ENCODE assay signal across 29 cellular contexts in genomic region chr11:2996976-2997375, GRCh38. TPM values are rescaled to one million over a fixed set of nuclear protein-coding genes. Genes with fewer than 3 reads are reported as not detected.
DNase-seq lines count a peak whose midpoint lies in the region; ATAC-seq and TF ChIP-seq lines count a peak whose summit lies in the region.
"Had no signal": no experiment of that assay in that cellular context is flagged by ENCODE, and none has a peak within 500 bp of the region (broad histone marks: within the 10 kb centered on the region; RNA-seq: fewer than 3 reads in every experiment).

No MANE protein-coding gene starts in this region.

- H3K79me2 ChIP-seq in mesendoderm (ENCODE audit: control insufficient read depth, insufficient read depth, low read length) (no peaks in the 10 kb centered on the region), smooth muscle cell (ENCODE audit: low read depth) (no peaks in the 10 kb centered on the region)

- no peak for DNase-seq in activated naive CD4-positive, alpha-beta T cell treated with anti-CD3 and anti-CD28 coated beads, Interleukin-2, amount 50 U/mL, for 72 hours (ENCODE audit: low spot score in 2 of 2)
- no peak for DNase-seq in activated naive CD4-positive, alpha-beta T cell treated with Interleukin-2 at 50 U/mL for 16 hours
- DNase-seq in WTC11 (ENCODE audit: low spot score) (no peak), mesendoderm (peak; percentile 18), stomach (peak; percentile 50), smooth muscle cell (lab: John Stamatoyannopoulos, UW; ENCODE audit: unreplicated experiment) (no peak)
- DNase-seq in stimulated activated CD4-positive, alpha-beta T cell treated with anti-CD3 and anti-CD28 coated beads, Interleukin-4, amount 100 ng/mL, for 4 hours, result no peak
- no peak for DNase-seq in effector memory CD8-positive, alpha-beta T cell
- DNase-seq: activated CD4-positive, alpha-beta T cell treated with anti-CD3 and anti-CD28 coated beads for 4 hours; activated gamma-delta T cell; CD4-positive, alpha-beta T cell; cerebellar nuclear complex; effector CD4-positive, alpha-beta T cell; HFFc6; hippocampal formation; left colon; mammary epithelial cell; NCI-H2107; NCI-H345; SW 1271; T-helper 9 cell had no signal

- H3K27me3 ChIP-seq in mesendoderm (ENCODE audit: insufficient read depth, low read length, poor library complexity), result no peaks in the 10 kb centered on the region
- no peaks in the 10 kb centered on the region for H3K27me3 ChIP-seq in stomach
- H3K27me3 ChIP-seq in smooth muscle cell (ENCODE audit: low read depth), result no peaks in the 10 kb centered on the region
- H3K27me3 ChIP-seq: adrenal gland, neutrophil, tibial nerve had no signal

- no peak overlapping the region for H3K4me3 Mint-ChIP-seq in WTC11
- H3K4me3 Mint-ChIP-seq in effector memory CD8-positive, alpha-beta T cell, result no peak overlapping the region
- H3K4me3 Mint-ChIP-seq: CD4-positive, alpha-beta T cell; HFFc6; stimulated activated naive CD8-positive, alpha-beta T cell treated with anti-CD3 and anti-CD28 coated beads, Interleukin-15, Interleukin-2, amounts not matched to agents 100 ng/mL and 50 ng/mL, for 24 hours had no signal

- H2BK5ac ChIP-seq in mesendoderm (ENCODE audit: low read length), result no peak overlapping the region

- no peak overlapping the region for H3K18ac ChIP-seq in mesendoderm (ENCODE audit: low read length)

- H2BK120ac ChIP-seq in mesendoderm (ENCODE audit: low read depth, low read length), result no peak overlapping the region

- peaks cover 4 to 14% of the 10 kb centered on the region in 2 donors for H3K36me3 Mint-ChIP-seq in activated naive CD4-positive, alpha-beta T cell treated with anti-CD3 and anti-CD28 coated beads, Interleukin-2, amount 50 U/mL, for 72 hours
- H3K36me3 Mint-ChIP-seq in WTC11, result peaks cover 16% of the 10 kb centered on the region
- peaks cover 30% of the 10 kb centered on the region for H3K36me3 Mint-ChIP-seq in effector memory CD8-positive, alpha-beta T cell (ENCODE audit: insufficient read depth)

- WGBS in mesendoderm (ENCODE audit: extremely low coverage, insufficient coverage, low lambda C conversion rate), result no CpG with 5 or more reads among the region's 6 CpGs
- 41 to 64% (median 53%) methylated on average over 6 of the region's 6 CpGs for WGBS in stomach, 5 donors
- WGBS in smooth muscle cell (ENCODE audit: low lambda C conversion rate), result 91% methylated on average over 6 of the region's 6 CpGs

- H3K27ac Mint-ChIP-seq in activated naive CD4-positive, alpha-beta T cell treated with anti-CD3 and anti-CD28 coated beads, Interleukin-2, amount 50 U/mL, for 72 hours, result peak overlapping the region; percentile 7 to 60
- H3K27ac Mint-ChIP-seq in WTC11, result peak overlapping the region; percentile 78
- no peak overlapping the region for H3K27ac Mint-ChIP-seq in effector memory CD8-positive, alpha-beta T cell
- H3K27ac Mint-ChIP-seq: brain; CD4-positive, alpha-beta T cell; HFFc6; stimulated activated naive CD8-positive, alpha-beta T cell treated with anti-CD3 and anti-CD28 coated beads, Interleukin-15, Interleukin-2, amounts not matched to agents 100 ng/mL and 50 ng/mL, for 24 hours had no signal

- no peak overlapping the region for H3K23ac ChIP-seq in mesendoderm (ENCODE audit: low read length)

- CTCF ChIA-PET in WTC11 (lab: Charles Lee), result interaction anchor here (0.7 to 2.8 kb wide), 3 partner anchors 40 to 96 kb away, joined by 3 to 10 read pairs (median 3); no protein-coding TSS in a partner anchor

- no peak overlapping the region for H2AFZ ChIP-seq in smooth muscle cell (ENCODE audit: low read depth)

- no peak for TF ChIP-seq EP300 in stomach (IDR thresholded peaks at IDR 0.05)

- H3K79me1 ChIP-seq in mesendoderm (ENCODE audit: low read length), result no peaks in the 10 kb centered on the region

- peaks cover 7% of the 10 kb centered on the region for H3K4me1 Mint-ChIP-seq in WTC11
- H3K4me1 Mint-ChIP-seq in effector memory CD8-positive, alpha-beta T cell (ENCODE audit: low read depth in 2 of 2), result peaks cover 6 to 8% of the 10 kb centered on the region in 2 donors

- TF ChIP-seq CTCF in WTC11 (IDR thresholded peaks at IDR 0.05) (no peak), stomach (IDR thresholded peaks at IDR 0.05) (no peak), smooth muscle cell (IDR thresholded peaks at IDR 0.05; ENCODE audit: borderline replicate concordance, insufficient read depth, poor library complexity, severe bottlenecking) (no peak)

- no peak for TF ChIP-seq POLR2A in stomach (IDR thresholded peaks at IDR 0.05)

- POLR2A ChIA-PET in WTC11 (lab: Charles Lee), result interaction anchor here (0.7 kb wide), 1 partner anchor 29 kb away, joined by 4 read pairs; no protein-coding TSS in a partner anchor

- ATAC-seq in activated naive CD4-positive, alpha-beta T cell treated with anti-CD3 and anti-CD28 coated beads, Interleukin-2, amount 50 U/mL, for 72 hours, result no peak
- ATAC-seq in WTC11, result no peak
- no peak for ATAC-seq in effector memory CD8-positive, alpha-beta T cell (replicated peaks)
- ATAC-seq: left colon had no signal

- no peaks in the 10 kb centered on the region; the same call in 1 of the 2 replicates for H3K27me3 Mint-ChIP-seq in WTC11 (ENCODE audit: low read depth)
- no peaks in the 10 kb centered on the region for H3K27me3 Mint-ChIP-seq in effector memory CD8-positive, alpha-beta T cell
- H3K27me3 Mint-ChIP-seq: CD4-positive, alpha-beta T cell; IgD-negative memory B cell; stimulated activated naive CD8-positive, alpha-beta T cell treated with anti-CD3 and anti-CD28 coated beads, Interleukin-15, Interleukin-2, amounts not matched to agents 100 ng/mL and 50 ng/mL, for 24 hours had no signal

- H2BK15ac ChIP-seq in mesendoderm (replicated peaks; ENCODE audit: low read depth), result no peak overlapping the region

- no peaks in the 10 kb centered on the region for H3K9me3 Mint-ChIP-seq in activated naive CD4-positive, alpha-beta T cell treated with anti-CD3 and anti-CD28 coated beads, Interleukin-2, amount 50 U/mL, for 72 hours
- H3K9me3 Mint-ChIP-seq in WTC11, result no peaks in the 10 kb centered on the region
- H3K9me3 Mint-ChIP-seq in effector memory CD8-positive, alpha-beta T cell, result no peaks in the 10 kb centered on the region
- H3K9me3 Mint-ChIP-seq: brain; CD4-positive, alpha-beta T cell; HFFc6; IgD-negative memory B cell; stimulated activated naive CD8-positive, alpha-beta T cell treated with anti-CD3 and anti-CD28 coated beads, Interleukin-15, Interleukin-2, amounts not matched to agents 100 ng/mL and 50 ng/mL, for 24 hours had no signal

- H3K4me3 ChIP-seq in mesendoderm (ENCODE audit: low read length) (no peak overlapping the region), stomach (no peak overlapping the region), smooth muscle cell (no peak overlapping the region)
- H3K4me3 ChIP-seq: adrenal gland, tibial nerve had no signal

- H4K5ac ChIP-seq in mesendoderm (ENCODE audit: low read length), result no peak overlapping the region

- no peak overlapping the region for H4K8ac ChIP-seq in mesendoderm (ENCODE audit: low read depth, low read length)

- no peaks in the 10 kb centered on the region for H3K4me1 ChIP-seq in mesendoderm (ENCODE audit: control insufficient read depth, low read depth, low read length)
- H3K4me1 ChIP-seq in stomach, result peaks cover 45 to 59% (median 52%) of the 10 kb centered on the region in 4 donors
- peaks cover 8% of the 10 kb centered on the region for H3K4me1 ChIP-seq in smooth muscle cell (ENCODE audit: low read depth)

- H2AK5ac ChIP-seq in mesendoderm (ENCODE audit: low read length), result no peak overlapping the region

- H4K20me1 ChIP-seq in smooth muscle cell (ENCODE audit: low read depth), result no peaks in the 10 kb centered on the region

- H3K9ac ChIP-seq in mesendoderm (ENCODE audit: low read length) (no peak overlapping the region), smooth muscle cell (ENCODE audit: low read depth) (no peak overlapping the region)

- H3K4me2 ChIP-seq in mesendoderm (ENCODE audit: low read length) (no peak overlapping the region), smooth muscle cell (no peak overlapping the region)

- no peaks in the 10 kb centered on the region for H3F3A ChIP-seq in smooth muscle cell (ENCODE audit: low read depth)

- H3K9me3 ChIP-seq in stomach (no peaks in the 10 kb centered on the region), smooth muscle cell (replicated peaks; ENCODE audit: low read depth) (no peaks in the 10 kb centered on the region)
- H3K9me3 ChIP-seq: adrenal gland, neutrophil, tibial nerve had no signal

- no peak overlapping the region for H3K4ac ChIP-seq in mesendoderm (ENCODE audit: low read depth, low read length)

- no peak overlapping the region for H3K56ac ChIP-seq in mesendoderm (ENCODE audit: low read length)

- H3K27ac ChIP-seq in mesendoderm (ENCODE audit: low read depth, low read length), result no peak overlapping the region
- peak overlapping the region in 4 of 5 donors; percentile 40 to 80 (median 59) for H3K27ac ChIP-seq in stomach
- no peak overlapping the region for H3K27ac ChIP-seq in smooth muscle cell (ENCODE audit: low read depth)
- H3K27ac ChIP-seq: adrenal gland, epithelial cell of prostate, neutrophil, tibial nerve, VCaP had no signal

- intact Hi-C loops in stomach (cut with DNase I; ENCODE audit: low total_unique reads), result no loop called here

- peaks cover 15% of the 10 kb centered on the region for H3K36me3 ChIP-seq in mesendoderm (ENCODE audit: control insufficient read depth, insufficient read depth, low read length)
- H3K36me3 ChIP-seq in stomach, result peaks cover 2 to 29% (median 23%) of the 10 kb centered on the region in 4 donors
- no peaks in the 10 kb centered on the region for H3K36me3 ChIP-seq in smooth muscle cell (ENCODE audit: low read depth)

TF ChIP-seq in WTC11, 78 proteins besides CTCF, POLR2A, EP300 and RAD21 (continues in another document):
- TF ChIP-seq FOXJ3 (CRISPR knock-in tag; IDR thresholded peaks at IDR 0.05; ENCODE audit: borderline replicate concordance) (no peak), ZMAT4 (CRISPR knock-in tag; IDR thresholded peaks at IDR 0.05) (no peak), ZBTB21 (CRISPR knock-in tag; IDR thresholded peaks at IDR 0.05; ENCODE audit: borderline replicate concordance) (no peak), EMX1 (CRISPR knock-in tag; IDR thresholded peaks at IDR 0.05) (no peak), NFE2L1 (CRISPR knock-in tag; IDR thresholded peaks at IDR 0.05) (no peak), MXD4 (CRISPR knock-in tag; IDR thresholded peaks at IDR 0.05; ENCODE audit: borderline replicate concordance) (no peak), CREB1 (CRISPR knock-in tag; IDR thresholded peaks at IDR 0.05) (no peak)

RNA-seq across cellular contexts. Expression of gene NAP1L4, which starts 4.8 kb away (rescaled TPM):
- total RNA-seq in activated naive CD4-positive, alpha-beta T cell treated with anti-CD3 and anti-CD28 coated beads, Interleukin-2, amount 50 U/mL, for 72 hours, result 100 to 1,000 TPM; 287 to 318 TPM
- 160 to 189 TPM (median 181 TPM) in 3 replicates for total RNA-seq in WTC11 (2021)
- 166 TPM for polyA plus RNA-seq in mesendoderm (2013, experiment 1 of 2)
- polyA plus RNA-seq in mesendoderm (2013, experiment 2 of 2), result 172 TPM
- total RNA-seq in stomach, result 100 to 1,000 TPM in 4 of 5 donors, 10 to 100 TPM in 1; 80.5 to 438 (median 181) TPM
- 10 to 100 TPM; 61.3 to 82.7 (median 77.5) TPM for polyA plus RNA-seq in stomach
- total RNA-seq in smooth muscle cell, result 63.1 and 102 TPM in 2 replicates
- polyA plus RNA-seq in smooth muscle cell, result 95.0 and 114 TPM in 2 replicates

Comparison
In these comparisons a context has a peak if more than half of its experiments do, and no peak if none do; other contexts are left out.
1. DNase-seq: peak in mesendoderm (single experiment) and stomach (single experiment); none in activated naive CD4-positive, alpha-beta T cell treated with anti-CD3 and anti-CD28 coated beads, Interleukin-2, amount 50 U/mL, for 72 hours (0 of 2), activated naive CD4-positive, alpha-beta T cell treated with Interleukin-2 at 50 U/mL for 16 hours (single experiment), WTC11 (single experiment), smooth muscle cell (single experiment), stimulated activated CD4-positive, alpha-beta T cell treated with anti-CD3 and anti-CD28 coated beads, Interleukin-4, amount 100 ng/mL, for 4 hours (0 of 2) and effector memory CD8-positive, alpha-beta T cell (0 of 3).
2. H3K27ac Mint-ChIP-seq: peak in activated naive CD4-positive, alpha-beta T cell treated with anti-CD3 and anti-CD28 coated beads, Interleukin-2, amount 50 U/mL, for 72 hours (2 of 2) and WTC11 (single experiment); none in effector memory CD8-positive, alpha-beta T cell (0 of 2).
3. H3K27ac ChIP-seq: peak in stomach (4 of 5); none in mesendoderm (single experiment) and smooth muscle cell (single experiment).